Comparison of ENCODE assay signal across 13 cellular contexts in the genomic region with DNA sequence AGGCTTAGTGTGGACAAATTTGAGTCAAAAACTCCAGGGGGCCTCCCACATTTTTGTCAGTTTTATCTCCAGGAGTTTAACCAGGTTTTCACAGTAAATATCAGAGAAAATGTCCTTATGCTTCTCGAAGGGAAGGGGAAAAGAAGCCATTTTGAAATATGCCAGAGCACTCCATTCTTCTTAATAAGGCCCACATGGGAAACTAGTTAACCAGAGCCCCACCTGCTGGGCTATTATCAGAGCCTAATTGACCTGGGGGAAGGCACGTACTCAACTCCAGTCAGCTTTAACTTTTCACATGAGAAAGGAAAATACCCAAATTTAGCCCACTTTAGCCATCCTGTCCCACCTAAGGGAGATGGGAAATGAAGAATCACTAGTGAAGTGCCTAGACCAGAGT.
A peak's percentile ranks its signal among the peaks of the same experiment; 100 is the strongest.
DNase-seq lines count a peak whose midpoint lies in the region; ATAC-seq, FAIRE-seq and TF ChIP-seq lines count a peak whose summit lies in the region.
"Had no signal": no experiment of that assay in that cellular context is flagged by ENCODE, and none has a peak within 500 bp of the region (broad histone marks: within the 10 kb centered on the region; RNA-seq: fewer than 3 reads in every experiment).

No MANE protein-coding gene starts in this region.

- H3K27ac Mint-ChIP-seq in natural killer cell treated with Interleukin-12 subunit alpha and Interleukin-12 subunit beta and Interleukin-15 and Interleukin-18, amount 100 ng/mL, for 72 hours: no peak overlapping the region
- H3K27ac Mint-ChIP-seq in activated naive CD4-positive, alpha-beta T cell treated with anti-CD3 and anti-CD28 coated beads for 36 hours: no peak overlapping the region
- H3K27ac Mint-ChIP-seq in effector memory CD8-positive, alpha-beta T cell: no peak overlapping the region
- H3K27ac Mint-ChIP-seq: T-helper 1 cell treated with Interleukin-12 subunit alpha and Interleukin-12 subunit beta and Interleukin-4 antibody, amounts not matched to agents 30 μg/mL and 1 μg/mL, for 36 hours had no signal

- no peaks in the 10 kb centered on the region for H3K4me1 Mint-ChIP-seq in natural killer cell treated with Interleukin-12 subunit alpha and Interleukin-12 subunit beta and Interleukin-15 and Interleukin-18, amount 100 ng/mL, for 72 hours (ENCODE audit: low read depth in 2 of 2)
- H3K4me1 Mint-ChIP-seq in activated naive CD4-positive, alpha-beta T cell treated with anti-CD3 and anti-CD28 coated beads for 36 hours (ENCODE audit: low read depth): no peaks in the 10 kb centered on the region
- H3K4me1 Mint-ChIP-seq in effector memory CD8-positive, alpha-beta T cell (ENCODE audit: low read depth in 2 of 2): no peaks in the 10 kb centered on the region

- FAIRE-seq in GM12878 (lab: Jason Lieb, UNC): no peak
- FAIRE-seq: H54 had no signal

- no peaks in the 10 kb centered on the region for H3K27me3 ChIP-seq in GM12878 (replicated peaks in 1 of 2; ENCODE audit: control insufficient read depth in 2 of 2, insufficient read depth in 2 of 2, low read length in 1 of 2)

- RAD21 ChIA-PET in GM12878 (lab: Charles Lee; ENCODE audit: unreplicated experiment): interaction anchor here (1.2 kb wide), 1 partner anchor 53 kb away, joined by 7 read pairs; no protein-coding TSS in a partner anchor

- in situ Hi-C loops in GM12878 (cut with MboI): no loop called here

- peak; percentile 33 for DNase-seq in ELR (ENCODE audit: low read depth)
- DNase-seq in HT1080 (ENCODE audit: low read depth): peak; percentile 21
- no peak for DNase-seq in GM12878 (ENCODE audit: low read depth, low spot score)
- no peak for DNase-seq in natural killer cell treated with Interleukin-12 subunit alpha and Interleukin-12 subunit beta and Interleukin-15 and Interleukin-18, amount 100 ng/mL, for 72 hours (ENCODE audit: low spot score)
- DNase-seq in activated naive CD4-positive, alpha-beta T cell treated with anti-CD3 and anti-CD28 coated beads for 36 hours: no peak
- no peak for DNase-seq in effector memory CD8-positive, alpha-beta T cell
- DNase-seq: activated CD4-positive, alpha-beta T cell treated with anti-CD3 and anti-CD28 coated beads for 48 hours; COR-L47; NCI-H1105 treated with DMSO at 0.1 percent for 48 hours; stimulated activated CD4-positive, alpha-beta T cell treated with anti-CD3 and anti-CD28 coated beads, Interleukin-12 subunit alpha, Interleukin-12 subunit beta, amount 100 ng/mL, for 4 hours had no signal

- 0 out of 2 replicates have a peak, but pooled peaks have one; percentile 13 for TF ChIP-seq RAD21 in GM12878 (IDR thresholded peaks at IDR 0.05; ENCODE audit: insufficient read depth, low read depth, low read length)

- SMC1A ChIA-PET in GM12878 (lab: Charles Lee; ENCODE audit: uncharacterized antibody, unreplicated experiment): interaction anchor here (0.7 to 2.5 kb wide), 3 partner anchors 12 to 226 kb away, joined by 3 to 11 read pairs (median 5); no protein-coding TSS in a partner anchor

- H3K4me3 Mint-ChIP-seq in natural killer cell treated with Interleukin-12 subunit alpha and Interleukin-12 subunit beta and Interleukin-15 and Interleukin-18, amount 100 ng/mL, for 72 hours: no peak overlapping the region
- H3K4me3 Mint-ChIP-seq in activated naive CD4-positive, alpha-beta T cell treated with anti-CD3 and anti-CD28 coated beads for 36 hours: no peak overlapping the region
- H3K4me3 Mint-ChIP-seq in effector memory CD8-positive, alpha-beta T cell: no peak overlapping the region
- H3K4me3 Mint-ChIP-seq: T-helper 1 cell treated with Interleukin-12 subunit alpha and Interleukin-12 subunit beta and Interleukin-4 antibody, amounts not matched to agents 30 μg/mL and 1 μg/mL, for 36 hours had no signal

- no peaks in the 10 kb centered on the region for H4K20me1 ChIP-seq in GM12878 (ENCODE audit: control insufficient read depth, insufficient read depth)

- no peaks in the 10 kb centered on the region for H3K36me3 Mint-ChIP-seq in natural killer cell treated with Interleukin-12 subunit alpha and Interleukin-12 subunit beta and Interleukin-15 and Interleukin-18, amount 100 ng/mL, for 72 hours
- H3K36me3 Mint-ChIP-seq in activated naive CD4-positive, alpha-beta T cell treated with anti-CD3 and anti-CD28 coated beads for 36 hours (ENCODE audit: low read depth): no peaks in the 10 kb centered on the region
- no peaks in the 10 kb centered on the region for H3K36me3 Mint-ChIP-seq in effector memory CD8-positive, alpha-beta T cell (ENCODE audit: insufficient read depth)

- no peaks in the 10 kb centered on the region for H3K4me1 ChIP-seq in GM12878 (ENCODE audit: control insufficient read depth, insufficient read depth, low read length)
- H3K4me1 ChIP-seq in mesodermal cell (ENCODE audit: control insufficient read depth, insufficient read depth, low read length, poor library complexity, severe bottlenecking): no peaks in the 10 kb centered on the region

- intact Hi-C loops in GM12878 (cut with micrococcal nuclease; ENCODE audit: unreplicated experiment): no loop called here
- intact Hi-C loops in activated naive CD4-positive, alpha-beta T cell treated with anti-CD3 and anti-CD28 coated beads for 36 hours (cut with micrococcal nuclease): no loop called here

- H3K4me3 ChIP-seq in GM12878 (no peak overlapping the region), mesodermal cell (ENCODE audit: extremely low read depth, insufficient read depth, low read length, poor library complexity, severe bottlenecking) (no peak overlapping the region)

- TF ChIP-seq POLR2A in GM12878 (IDR thresholded peaks at IDR 0.05; ENCODE audit: low read depth, low read length): no peak

- POLR2A ChIA-PET in GM12878 (lab: Charles Lee): interaction anchor here (0.5 kb wide), 1 partner anchor 18 kb away, joined by 3 read pairs; no protein-coding TSS in a partner anchor

- BruUV-seq in GM12878 (replicated peaks; lab: Mats Ljungman, UMichigan): no TSS peak

- H3K36me3 ChIP-seq in GM12878 (ENCODE audit: control insufficient read depth in 2 of 2, insufficient read depth in 2 of 2, low read length in 1 of 2) (no peaks in the 10 kb centered on the region), mesodermal cell (ENCODE audit: control insufficient read depth, insufficient read depth, low read length) (no peaks in the 10 kb centered on the region)

- H2AFZ ChIP-seq in GM12878 (ENCODE audit: control insufficient read depth, low read depth, low read length): peak overlapping the region; percentile 31

- TF ChIP-seq CTCF in GM12878 (IDR thresholded peaks at IDR 0.05 in 2 of 3, conservative IDR thresholded peaks at IDR 0.05 in 1 of 3; ENCODE audit: control insufficient read depth in 2 of 3, extremely low read depth in 1 of 3, insufficient read depth in 1 of 3, low read depth in 3 of 3, low read length in 3 of 3): peak in 1 of 3 experiments; percentile 11; a peak in 1 of 6 replicates

- H3K27ac ChIP-seq in GM12878 (ENCODE audit: control insufficient read depth, insufficient read depth): no peak overlapping the region
- peak overlapping the region; percentile 54 for H3K27ac ChIP-seq in mesodermal cell (ENCODE audit: low read depth, low read length, severe bottlenecking)

- CTCF ChIA-PET in GM12878 (lab: Yijun Ruan, JAX): interaction anchor here (0.7 to 1.6 kb wide), 2 partner anchors 53 to 114 kb away, joined by 3 to 6 read pairs; no protein-coding TSS in a partner anchor
- CTCF ChIA-PET in activated naive CD4-positive, alpha-beta T cell treated with anti-CD3 and anti-CD28 coated beads for 36 hours (lab: Charles Lee): no interaction called here

- WGBS in GM12878 (ENCODE audit: insufficient coverage, insufficient replicate concordance, low lambda C conversion rate, missing lambda C conversion rate): 0% methylated on average over 2 of the region's 2 CpGs
- 29% methylated on average over 1 of the region's 2 CpGs; no CpG with 5 or more reads in 1 of the 2 experiments for whole genome bisulfite sequencing in mesodermal cell (ENCODE audit: insufficient coverage in 2 of 2), 2 experiments

- peaks cover 16% of the 10 kb centered on the region for H3K9me3 Mint-ChIP-seq in natural killer cell treated with Interleukin-12 subunit alpha and Interleukin-12 subunit beta and Interleukin-15 and Interleukin-18, amount 100 ng/mL, for 72 hours
- no peaks in the 10 kb centered on the region for H3K9me3 Mint-ChIP-seq in activated naive CD4-positive, alpha-beta T cell treated with anti-CD3 and anti-CD28 coated beads for 36 hours
- no peaks in the 10 kb centered on the region for H3K9me3 Mint-ChIP-seq in effector memory CD8-positive, alpha-beta T cell
- H3K9me3 Mint-ChIP-seq: T-helper 1 cell treated with Interleukin-12 subunit alpha and Interleukin-12 subunit beta and Interleukin-4 antibody, amounts not matched to agents 30 μg/mL and 1 μg/mL, for 36 hours had no signal

- H3K9me3 ChIP-seq in GM12878 (replicated peaks; ENCODE audit: control insufficient read depth, insufficient read depth, low read length): no peaks in the 10 kb centered on the region
- no peaks in the 10 kb centered on the region for H3K9me3 ChIP-seq in mesodermal cell (ENCODE audit: control insufficient read depth, low read length)

- H3K4me2 ChIP-seq in GM12878 (ENCODE audit: control insufficient read depth, insufficient read depth): no peak overlapping the region

- H3K79me2 ChIP-seq in GM12878 (ENCODE audit: control insufficient read depth, insufficient read depth, low read length): no peaks in the 10 kb centered on the region

- TF ChIP-seq EP300 in GM12878 (IDR thresholded peaks at IDR 0.05; ENCODE audit: borderline replicate concordance in 1 of 2, control insufficient read depth in 1 of 2, low read depth in 2 of 2, low read length in 2 of 2): no peak

- no peak overlapping the region for H3K9ac ChIP-seq in GM12878 (ENCODE audit: control insufficient read depth, insufficient read depth, low read length)

- peaks cover 4 to 8% of the 10 kb centered on the region in 2 donors for H3K27me3 Mint-ChIP-seq in natural killer cell treated with Interleukin-12 subunit alpha and Interleukin-12 subunit beta and Interleukin-15 and Interleukin-18, amount 100 ng/mL, for 72 hours
- peaks cover 4% of the 10 kb centered on the region for H3K27me3 Mint-ChIP-seq in activated naive CD4-positive, alpha-beta T cell treated with anti-CD3 and anti-CD28 coated beads for 36 hours (ENCODE audit: low read depth)
- H3K27me3 Mint-ChIP-seq in effector memory CD8-positive, alpha-beta T cell: peaks cover 8 to 22% of the 10 kb centered on the region in 2 donors

- peak; percentile 65 for ATAC-seq in GM12878
- no peak for ATAC-seq in natural killer cell treated with Interleukin-12 subunit alpha and Interleukin-12 subunit beta and Interleukin-15 and Interleukin-18, amount 100 ng/mL, for 72 hours
- no peak for ATAC-seq in effector memory CD8-positive, alpha-beta T cell (replicated peaks)

TF ChIP-seq in GM12878, 131 proteins besides CTCF, POLR2A, EP300 and RAD21:
- TF ChIP-seq SMC3 (IDR thresholded peaks at IDR 0.05; ENCODE audit: borderline replicate concordance, low read length) (0 out of 2 replicates have a peak, but pooled peaks have one; percentile 9), CBX5 (IDR thresholded peaks at IDR 0.05; ENCODE audit: low read depth) (no peak)

Comparison
In these comparisons a context has a peak if more than half of its experiments do, and no peak if none do; other contexts are left out.
1. DNase-seq: peak in ELR (single experiment) and HT1080 (single experiment); none in GM12878 (single experiment), natural killer cell treated with Interleukin-12 subunit alpha and Interleukin-12 subunit beta and Interleukin-15 and Interleukin-18, amount 100 ng/mL, for 72 hours (single experiment), activated naive CD4-positive, alpha-beta T cell treated with anti-CD3 and anti-CD28 coated beads for 36 hours (single experiment) and effector memory CD8-positive, alpha-beta T cell (0 of 3).